ENCODE assay signal across 33 cellular contexts in genomic region chr5:19285286-19285685, GRCh38.
"Had no signal": no experiment of that assay in that cellular context is flagged by ENCODE, and none has a peak within 500 bp of the region (broad histone marks: within the 10 kb centered on the region; RNA-seq: fewer than 3 reads in every experiment).

No MANE protein-coding gene starts in this region.

- H3K4me2 ChIP-seq: KMS-11, SK-N-SH had no signal

- H3K9me3 ChIP-seq: MG63, SK-N-SH had no signal

- H3K4me3 ChIP-seq: MG63, Peyer's patch, SJSA1 had no signal

- DNase-seq: Karpas-422, MG63, MV-4-11, NCI-H1092, NCI-H1105 treated with DMSO at 0.1 percent for 48 hours, NCI-H1417, NCI-H1436, NCI-H146, NCI-H1694, NCI-H187, NCI-H1930, NCI-H2029 treated with DMSO at 0.1 percent for 48 hours, NCI-H2081 treated with DMSO at 0.1 percent for 48 hours, NCI-H2107, NCI-H2171, NCI-H226, NCI-H446 treated with DMSO at 0.1 percent for 48 hours, NCI-H510A, NCI-H524, NCI-H526, NCI-H748 treated with DMSO at 0.1 percent for 48 hours, NCI-H82, OCI-M1, PC-3, Peyer's patch, Right ventricle myocardium superior, RPMI8226, SHP77 treated with DMSO at 0.1 percent for 48 hours, SK-N-SH, SW 1271, T-helper 1 cell had no signal

- H3K27me3 ChIP-seq: MG63, Peyer's patch, SJSA1 had no signal

- H3K9me2 ChIP-seq: SK-N-SH had no signal

- H3K27ac ChIP-seq: KMS-11, Peyer's patch, SJSA1 had no signal

- H3K4me1 ChIP-seq: Peyer's patch, SJSA1 had no signal

- H3K36me3 ChIP-seq: MG63, Peyer's patch, SJSA1 had no signal

- H3K9ac ChIP-seq: KMS-11, SK-N-SH had no signal
